In genomic region chr2:2728635-2729034, GRCh38 we compare ENCODE assay signal across 34 cellular contexts.
"Had no signal": no experiment of that assay in that cellular context is flagged by ENCODE, and none has a peak within 500 bp of the region (broad histone marks: within the 10 kb centered on the region; RNA-seq: fewer than 3 reads in every experiment).

No MANE protein-coding gene starts in this region.

- H3K27me3 ChIP-seq: MG63 had no signal

- DNase-seq: Karpas-422, Kasumi-1, MG63, MM.1S, MV-4-11, NCI-H1048, NCI-H1092, NCI-H1092 treated with DMSO at 0.1 percent for 48 hours, NCI-H1105, NCI-H1105 treated with DMSO at 0.1 percent for 48 hours, NCI-H1417, NCI-H1417 treated with DMSO at 0.1 percent for 48 hours, NCI-H1436, NCI-H1436 treated with DMSO at 0.1 percent for 48 hours, NCI-H146, NCI-H1694, NCI-H1694 treated with DMSO at 0.1 percent for 48 hours, NCI-H187, NCI-H187 treated with DMSO at 0.1 percent for 48 hours, NCI-H1930, NCI-H2029, NCI-H2029 treated with DMSO at 0.1 percent for 48 hours, NCI-H2081, NCI-H2081 treated with DMSO at 0.1 percent for 48 hours, NCI-H2107, NCI-H2171, NCI-H2171 treated with DMSO at 0.1 percent for 48 hours, NCI-H2227 treated with DMSO at 0.1 percent for 48 hours, NCI-H226, NCI-H345, NCI-H446, NCI-H446 treated with DMSO at 0.1 percent for 48 hours, NCI-H510A, NCI-H510A treated with DMSO at 0.1 percent for 48 hours had no signal

- H3K36me3 ChIP-seq: MG63 had no signal

- H3K4me3 ChIP-seq: MG63 had no signal
